In the genomic region with DNA sequence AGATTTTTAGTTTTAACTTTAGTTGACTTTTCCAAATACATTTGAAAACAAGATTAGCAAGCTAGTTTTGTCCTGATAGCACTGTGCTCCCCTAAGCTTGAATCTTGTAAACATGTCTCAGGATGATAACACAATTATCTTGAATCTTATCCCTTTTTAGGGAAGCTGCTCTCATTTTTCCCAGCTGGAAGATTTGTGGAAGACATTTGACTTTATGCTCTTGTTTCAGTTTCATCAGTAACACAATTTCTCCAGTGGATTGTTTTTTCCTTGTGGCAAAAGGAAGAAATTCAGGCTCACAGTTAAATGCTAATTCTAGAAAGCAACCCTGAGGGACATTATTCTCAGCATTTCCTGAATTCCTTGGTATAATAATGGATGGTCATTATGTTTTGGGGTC, we compare ENCODE assay signal across 1 cellular context.
A peak's percentile ranks its signal among the peaks of the same experiment; 100 is the strongest.
TF ChIP-seq lines count a peak whose summit lies in the region.

No MANE protein-coding gene starts in this region.

TF ChIP-seq in K562, 482 proteins besides CTCF, POLR2A, EP300 and RAD21 (continued from another document):
- TF ChIP-seq, protein P1, sequence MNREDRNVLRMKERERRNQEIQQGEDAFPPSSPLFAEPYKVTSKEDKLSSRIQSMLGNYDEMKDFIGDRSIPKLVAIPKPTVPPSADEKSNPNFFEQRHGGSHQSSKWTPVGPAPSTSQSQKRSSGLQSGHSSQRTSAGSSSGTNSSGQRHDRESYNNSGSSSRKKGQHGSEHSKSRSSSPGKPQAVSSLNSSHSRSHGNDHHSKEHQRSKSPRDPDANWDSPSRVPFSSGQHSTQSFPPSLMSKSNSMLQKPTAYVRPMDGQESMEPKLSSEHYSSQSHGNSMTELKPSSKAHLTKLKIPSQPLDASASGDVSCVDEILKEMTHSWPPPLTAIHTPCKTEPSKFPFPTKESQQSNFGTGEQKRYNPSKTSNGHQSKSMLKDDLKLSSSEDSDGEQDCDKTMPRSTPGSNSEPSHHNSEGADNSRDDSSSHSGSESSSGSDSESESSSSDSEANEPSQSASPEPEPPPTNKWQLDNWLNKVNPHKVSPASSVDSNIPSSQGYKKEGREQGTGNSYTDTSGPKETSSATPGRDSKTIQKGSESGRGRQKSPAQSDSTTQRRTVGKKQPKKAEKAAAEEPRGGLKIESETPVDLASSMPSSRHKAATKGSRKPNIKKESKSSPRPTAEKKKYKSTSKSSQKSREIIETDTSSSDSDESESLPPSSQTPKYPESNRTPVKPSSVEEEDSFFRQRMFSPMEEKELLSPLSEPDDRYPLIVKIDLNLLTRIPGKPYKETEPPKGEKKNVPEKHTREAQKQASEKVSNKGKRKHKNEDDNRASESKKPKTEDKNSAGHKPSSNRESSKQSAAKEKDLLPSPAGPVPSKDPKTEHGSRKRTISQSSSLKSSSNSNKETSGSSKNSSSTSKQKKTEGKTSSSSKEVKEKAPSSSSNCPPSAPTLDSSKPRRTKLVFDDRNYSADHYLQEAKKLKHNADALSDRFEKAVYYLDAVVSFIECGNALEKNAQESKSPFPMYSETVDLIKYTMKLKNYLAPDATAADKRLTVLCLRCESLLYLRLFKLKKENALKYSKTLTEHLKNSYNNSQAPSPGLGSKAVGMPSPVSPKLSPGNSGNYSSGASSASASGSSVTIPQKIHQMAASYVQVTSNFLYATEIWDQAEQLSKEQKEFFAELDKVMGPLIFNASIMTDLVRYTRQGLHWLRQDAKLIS (CRISPR knock-in tag; IDR thresholded peaks at IDR 0.05) = no peak
- TF ChIP-seq HIVEP1 (CRISPR knock-in tag; IDR thresholded peaks at IDR 0.05) (no peak), PCBP1 (IDR thresholded peaks at IDR 0.05; ENCODE audit: low read depth, low read length, poor library complexity, severe bottlenecking) (no peak), PURB (CRISPR knock-in tag; IDR thresholded peaks at IDR 0.05; ENCODE audit: low read depth) (no peak), MXI1 (IDR thresholded peaks at IDR 0.05; ENCODE audit: low read depth, low read length) (no peak), ARID1B (IDR thresholded peaks at IDR 0.05) (peak; percentile 48; the same call in 1 of the 2 replicates), NCOA4 (IDR thresholded peaks at IDR 0.05; ENCODE audit: partially characterized antibody) (no peak), HDAC6 (IDR thresholded peaks at IDR 0.05; ENCODE audit: low read depth, low read length) (no peak), ETV6 (IDR thresholded peaks at IDR 0.05; ENCODE audit: borderline replicate concordance in 1 of 2, low read depth in 2 of 2, low read length in 1 of 2) (no peak), ETV6 (CRISPR knock-in tag; IDR thresholded peaks at IDR 0.05; ENCODE audit: borderline replicate concordance) (no peak), FOXK2 (conservative IDR thresholded peaks at IDR 0.05 in 1 of 2, IDR thresholded peaks at IDR 0.05 in 1 of 2; ENCODE audit: low read depth in 2 of 2) (0 out of 4 replicates have a peak, but pooled peaks of 1 of the 2 experiments have one; percentile 33), ZNF124 (CRISPR knock-in tag; IDR thresholded peaks at IDR 0.05) (no peak), NR2C2 (CRISPR knock-in tag; IDR thresholded peaks at IDR 0.05) (no peak), NR2C2 (tag; IDR thresholded peaks at IDR 0.05) (no peak)
- TF ChIP-seq, protein P2, sequence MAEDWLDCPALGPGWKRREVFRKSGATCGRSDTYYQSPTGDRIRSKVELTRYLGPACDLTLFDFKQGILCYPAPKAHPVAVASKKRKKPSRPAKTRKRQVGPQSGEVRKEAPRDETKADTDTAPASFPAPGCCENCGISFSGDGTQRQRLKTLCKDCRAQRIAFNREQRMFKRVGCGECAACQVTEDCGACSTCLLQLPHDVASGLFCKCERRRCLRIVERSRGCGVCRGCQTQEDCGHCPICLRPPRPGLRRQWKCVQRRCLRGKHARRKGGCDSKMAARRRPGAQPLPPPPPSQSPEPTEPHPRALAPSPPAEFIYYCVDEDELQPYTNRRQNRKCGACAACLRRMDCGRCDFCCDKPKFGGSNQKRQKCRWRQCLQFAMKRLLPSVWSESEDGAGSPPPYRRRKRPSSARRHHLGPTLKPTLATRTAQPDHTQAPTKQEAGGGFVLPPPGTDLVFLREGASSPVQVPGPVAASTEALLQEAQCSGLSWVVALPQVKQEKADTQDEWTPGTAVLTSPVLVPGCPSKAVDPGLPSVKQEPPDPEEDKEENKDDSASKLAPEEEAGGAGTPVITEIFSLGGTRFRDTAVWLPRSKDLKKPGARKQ (CRISPR knock-in tag; IDR thresholded peaks at IDR 0.05) = no peak
- TF ChIP-seq, protein P3, sequence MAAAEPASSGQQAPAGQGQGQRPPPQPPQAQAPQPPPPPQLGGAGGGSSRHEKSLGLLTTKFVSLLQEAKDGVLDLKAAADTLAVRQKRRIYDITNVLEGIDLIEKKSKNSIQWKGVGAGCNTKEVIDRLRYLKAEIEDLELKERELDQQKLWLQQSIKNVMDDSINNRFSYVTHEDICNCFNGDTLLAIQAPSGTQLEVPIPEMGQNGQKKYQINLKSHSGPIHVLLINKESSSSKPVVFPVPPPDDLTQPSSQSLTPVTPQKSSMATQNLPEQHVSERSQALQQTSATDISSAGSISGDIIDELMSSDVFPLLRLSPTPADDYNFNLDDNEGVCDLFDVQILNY (CRISPR knock-in tag; IDR thresholded peaks at IDR 0.05) = no peak
- TF ChIP-seq, protein P4, sequence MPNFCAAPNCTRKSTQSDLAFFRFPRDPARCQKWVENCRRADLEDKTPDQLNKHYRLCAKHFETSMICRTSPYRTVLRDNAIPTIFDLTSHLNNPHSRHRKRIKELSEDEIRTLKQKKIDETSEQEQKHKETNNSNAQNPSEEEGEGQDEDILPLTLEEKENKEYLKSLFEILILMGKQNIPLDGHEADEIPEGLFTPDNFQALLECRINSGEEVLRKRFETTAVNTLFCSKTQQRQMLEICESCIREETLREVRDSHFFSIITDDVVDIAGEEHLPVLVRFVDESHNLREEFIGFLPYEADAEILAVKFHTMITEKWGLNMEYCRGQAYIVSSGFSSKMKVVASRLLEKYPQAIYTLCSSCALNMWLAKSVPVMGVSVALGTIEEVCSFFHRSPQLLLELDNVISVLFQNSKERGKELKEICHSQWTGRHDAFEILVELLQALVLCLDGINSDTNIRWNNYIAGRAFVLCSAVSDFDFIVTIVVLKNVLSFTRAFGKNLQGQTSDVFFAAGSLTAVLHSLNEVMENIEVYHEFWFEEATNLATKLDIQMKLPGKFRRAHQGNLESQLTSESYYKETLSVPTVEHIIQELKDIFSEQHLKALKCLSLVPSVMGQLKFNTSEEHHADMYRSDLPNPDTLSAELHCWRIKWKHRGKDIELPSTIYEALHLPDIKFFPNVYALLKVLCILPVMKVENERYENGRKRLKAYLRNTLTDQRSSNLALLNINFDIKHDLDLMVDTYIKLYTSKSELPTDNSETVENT (CRISPR knock-in tag; IDR thresholded peaks at IDR 0.05) = no peak
